Comparison of ENCODE assay signal across 29 cellular contexts in the genomic region with DNA sequence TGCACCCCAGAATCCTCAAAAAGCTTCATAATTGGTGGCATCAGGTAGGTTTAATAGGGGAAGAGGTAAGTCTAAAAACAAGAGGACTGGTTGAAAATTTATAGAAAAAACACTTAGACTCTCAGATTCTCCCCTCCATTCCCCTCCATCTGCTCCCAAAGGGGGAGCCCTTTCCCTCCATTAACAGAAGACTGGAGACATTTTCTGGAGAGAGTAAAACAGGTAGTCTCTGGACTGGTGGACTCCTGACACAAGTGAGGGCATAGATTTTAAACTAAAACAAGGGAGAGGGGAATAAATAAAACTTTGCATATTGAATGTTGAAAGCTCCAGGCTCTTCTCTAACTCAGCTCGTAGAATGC. TPM values are rescaled to one million over a fixed set of nuclear protein-coding genes. Genes with fewer than 3 reads are reported as not detected.
DNase-seq lines count a peak whose midpoint lies in the region; ATAC-seq, FAIRE-seq and TF ChIP-seq lines count a peak whose summit lies in the region.
"Had no signal": no experiment of that assay in that cellular context is flagged by ENCODE, and none has a peak within 500 bp of the region (broad histone marks: within the 10 kb centered on the region; RNA-seq: fewer than 3 reads in every experiment).

No MANE protein-coding gene starts in this region.

- peaks cover 36% of the 10 kb centered on the region for H3K4me1 Mint-ChIP-seq in astrocyte (ENCODE audit: low read depth, unreplicated experiment)
- H3K4me1 Mint-ChIP-seq: stimulated activated effector memory CD8-positive, alpha-beta T cell treated with anti-CD3 and anti-CD28 coated beads, Interleukin-12 subunit alpha, Interleukin-12 subunit beta, amount 100 ng/mL, for 72 hours had no signal

- no peak for TF ChIP-seq RAD21 in SK-N-SH (IDR thresholded peaks at IDR 0.05; ENCODE audit: low read length)

- peak overlapping the region; percentile 76 for H3K9ac ChIP-seq in SK-N-SH
- peak overlapping the region; percentile 61 for H3K9ac ChIP-seq in astrocyte (ENCODE audit: low read length)

- no peak overlapping the region for H3K4me3 ChIP-seq in SK-N-SH (ENCODE audit: low read depth in 2 of 2, low read length in 1 of 2)
- H3K4me3 ChIP-seq in astrocyte (ENCODE audit: insufficient read depth, low read depth, low read length), result no peak overlapping the region
- no peak overlapping the region for H3K4me3 ChIP-seq in fibroblast of pulmonary artery (replicated peaks; ENCODE audit: low read depth, low read length)
- H3K4me3 ChIP-seq in thoracic aorta, result no peak overlapping the region
- no peak overlapping the region for H3K4me3 ChIP-seq in pancreas
- H3K4me3 ChIP-seq: colonic mucosa, skin epidermis, testis had no signal

- no peak overlapping the region for H3K4me3 Mint-ChIP-seq in astrocyte (ENCODE audit: unreplicated experiment)
- H3K4me3 Mint-ChIP-seq: activated naive CD4-positive, alpha-beta T cell treated with anti-CD3 and anti-CD28 coated beads for 36 hours; activated T-cell treated with anti-CD3 and anti-CD28 coated beads, Interleukin-2, amount 50 U/mL, for 72 hours; mesothelial cell of epicardium; nephron; stimulated activated effector memory CD8-positive, alpha-beta T cell treated with anti-CD3 and anti-CD28 coated beads, Interleukin-12 subunit alpha, Interleukin-12 subunit beta, amount 100 ng/mL, for 72 hours; T-helper 1 cell treated with Interleukin-12 subunit alpha and Interleukin-12 subunit beta and Interleukin-4 antibody, amounts not matched to agents 30 μg/mL and 1 μg/mL, for 36 hours had no signal

- H3K79me2 ChIP-seq in SK-N-SH (ENCODE audit: insufficient read depth), result peaks cover 86% of the 10 kb centered on the region
- peaks cover 78% of the 10 kb centered on the region for H3K79me2 ChIP-seq in astrocyte (ENCODE audit: insufficient read depth, low read length)

- no peak overlapping the region for H2AFZ ChIP-seq in SK-N-SH (ENCODE audit: low read depth)
- H2AFZ ChIP-seq in astrocyte (ENCODE audit: low read depth, low read length), result no peak overlapping the region

- TF ChIP-seq EP300 in SK-N-SH (IDR thresholded peaks at IDR 0.05; ENCODE audit: borderline replicate concordance in 1 of 2, low read depth in 1 of 2, low read length in 1 of 2), result no peak; a peak in 1 of 4 replicates

- peaks cover 0 to 23% of the 10 kb centered on the region in 2 experiments for H3K36me3 ChIP-seq in SK-N-SH (replicated peaks in 1 of 2; ENCODE audit: control insufficient read depth in 1 of 2, insufficient read depth in 2 of 2, low read length in 1 of 2)
- H3K36me3 ChIP-seq in astrocyte (ENCODE audit: insufficient read depth, low read length), result no peaks in the 10 kb centered on the region
- H3K36me3 ChIP-seq in thoracic aorta, result no peaks in the 10 kb centered on the region
- no peaks in the 10 kb centered on the region for H3K36me3 ChIP-seq in pancreas
- H3K36me3 ChIP-seq: colonic mucosa had no signal

- peak overlapping the region; percentile 92 for H3K27ac Mint-ChIP-seq in astrocyte (ENCODE audit: unreplicated experiment)
- H3K27ac Mint-ChIP-seq: activated naive CD4-positive, alpha-beta T cell treated with anti-CD3 and anti-CD28 coated beads for 36 hours; activated T-cell treated with anti-CD3 and anti-CD28 coated beads, Interleukin-2, amount 50 U/mL, for 72 hours; progenitor cell of endocrine pancreas; stimulated activated effector memory CD8-positive, alpha-beta T cell treated with anti-CD3 and anti-CD28 coated beads, Interleukin-12 subunit alpha, Interleukin-12 subunit beta, amount 100 ng/mL, for 72 hours; T-helper 1 cell treated with Interleukin-12 subunit alpha and Interleukin-12 subunit beta and Interleukin-4 antibody, amounts not matched to agents 30 μg/mL and 1 μg/mL, for 36 hours had no signal

- FAIRE-seq in astrocyte (lab: Jason Lieb, UNC), result no peak
- FAIRE-seq in pancreas (lab: Jason Lieb, UNC), result no peak

- no peaks in the 10 kb centered on the region for H3K9me3 ChIP-seq in SK-N-SH
- no peaks in the 10 kb centered on the region for H3K9me3 ChIP-seq in astrocyte (ENCODE audit: insufficient read depth, low read depth, low read length)
- H3K9me3 ChIP-seq in thoracic aorta, result peaks cover 9% of the 10 kb centered on the region
- H3K9me3 ChIP-seq in pancreas, result no peaks in the 10 kb centered on the region
- H3K9me3 ChIP-seq: colonic mucosa, testis had no signal

- 86% methylated on average over 1 of the region's 1 CpG for WGBS in SK-N-SH (ENCODE audit: low lambda C conversion rate)
- WGBS in pancreas, 2 donors, result 90 to 95% methylated on average over 1 of the region's 1 CpG

- peaks cover under 1 to 57% of the 10 kb centered on the region in 2 experiments for H3K4me1 ChIP-seq in SK-N-SH (ENCODE audit: control insufficient read depth in 1 of 2, insufficient read depth in 2 of 2, low read depth in 1 of 2, low read length in 1 of 2)
- peaks cover 44% of the 10 kb centered on the region for H3K4me1 ChIP-seq in astrocyte (ENCODE audit: insufficient read depth, low read length)
- peaks cover 55 to 84% of the 10 kb centered on the region in 2 donors for H3K4me1 ChIP-seq in thoracic aorta (ENCODE audit: control insufficient read depth in 1 of 2, low read depth in 2 of 2)
- no peaks in the 10 kb centered on the region for H3K4me1 ChIP-seq in pancreas
- H3K4me1 ChIP-seq: Caco-2, colonic mucosa had no signal

- ATAC-seq in SK-N-SH treated with all-trans-retinoic acid at 6 μM for 48 hours (no peak), thoracic aorta (ENCODE audit: insufficient number of reproducible peaks, low FRiP score, low read depth) (no peak), pancreas (no peak)
- ATAC-seq: activated T-cell treated with anti-CD3 and anti-CD28 coated beads, Interleukin-2, amount 50 U/mL, for 72 hours; PC-3; stimulated activated effector memory CD8-positive, alpha-beta T cell treated with anti-CD3 and anti-CD28 coated beads, Interleukin-12 subunit alpha, Interleukin-12 subunit beta, amount 100 ng/mL, for 72 hours had no signal

- DNase-seq in SK-N-SH (no peak), astrocyte (ENCODE audit: low read depth) (no peak), fibroblast of pulmonary artery (ENCODE audit: low read depth) (no peak), thoracic aorta (ENCODE audit: low spot score) (no peak), pancreas (no peak), DMS114 treated with DMSO at 0.1 percent for 48 hours (lab: John Stamatoyannopoulos, UW; ENCODE audit: unreplicated experiment) (no peak)
- no peak for DNase-seq in activated CD4-positive, CD25-positive, alpha-beta regulatory T cell (lab: John Stamatoyannopoulos, UW)
- DNase-seq: 8988T; activated CD4-positive, alpha-beta T cell treated with anti-CD3 and anti-CD28 coated beads for 4 hours; activated naive CD4-positive, alpha-beta T cell treated with anti-CD3 and anti-CD28 coated beads for 36 hours; activated T-cell treated with anti-CD3 and anti-CD28 coated beads, Interleukin-2, amount 50 U/mL, for 72 hours; amygdala; Caco-2; colonic mucosa; head of caudate nucleus; NCI-H1092 treated with DMSO at 0.1 percent for 48 hours; NCI-H2029; NCI-H345; PC-3; SIG-M5; stimulated activated CD4-positive, alpha-beta T cell treated with anti-CD3 and anti-CD28 coated beads, Interleukin-2, amount 100 ng/mL, for 24 hours had no signal

- H3K9me2 ChIP-seq in SK-N-SH, result no peaks in the 10 kb centered on the region

- H3K4me2 ChIP-seq in SK-N-SH (no peak overlapping the region), astrocyte (ENCODE audit: low read length) (peak overlapping the region; percentile 45)

- peaks cover 88% of the 10 kb centered on the region for H3F3A ChIP-seq in SK-N-SH (replicated peaks; ENCODE audit: insufficient read depth)

- intact Hi-C loops in pancreas (cut with DNase I), result no loop called here

- H4K20me1 ChIP-seq in SK-N-SH (ENCODE audit: insufficient read depth) (no peaks in the 10 kb centered on the region), astrocyte (ENCODE audit: insufficient read depth, low read length) (no peaks in the 10 kb centered on the region)

- peaks cover 2% of the 10 kb centered on the region for H3K9me3 Mint-ChIP-seq in astrocyte (ENCODE audit: unreplicated experiment)

- peak; percentile 45 for TF ChIP-seq CTCF in SK-N-SH (IDR thresholded peaks at IDR 0.05)
- TF ChIP-seq CTCF in astrocyte (IDR thresholded peaks at IDR 0.05; ENCODE audit: insufficient read depth, low read depth, low read length), result no peak
- peak; percentile 29 for TF ChIP-seq CTCF in fibroblast of pulmonary artery (IDR thresholded peaks at IDR 0.05; ENCODE audit: low read length, missing control alignments)
- TF ChIP-seq CTCF in thoracic aorta (IDR thresholded peaks at IDR 0.05), result no peak
- TF ChIP-seq CTCF in pancreas (IDR thresholded peaks at IDR 0.05), result no peak

- H3K27me3 ChIP-seq in SK-N-SH (ENCODE audit: insufficient read depth) (no peaks in the 10 kb centered on the region), astrocyte (ENCODE audit: insufficient read depth, low read length) (no peaks in the 10 kb centered on the region), thoracic aorta (replicated peaks; ENCODE audit: insufficient read depth) (no peaks in the 10 kb centered on the region), pancreas (no peaks in the 10 kb centered on the region)
- H3K27me3 ChIP-seq: colonic mucosa, testis had no signal

- POLR2A ChIA-PET in SK-N-SH (lab: Yijun Ruan, JAX), result no interaction called here

- no peaks in the 10 kb centered on the region for H3K27me3 Mint-ChIP-seq in astrocyte (ENCODE audit: low read depth, unreplicated experiment)
- H3K27me3 Mint-ChIP-seq: progenitor cell of endocrine pancreas had no signal

- H3K36me3 Mint-ChIP-seq in astrocyte (ENCODE audit: low read depth, unreplicated experiment), result peaks cover 10% of the 10 kb centered on the region
- H3K36me3 Mint-ChIP-seq: stimulated activated effector memory CD8-positive, alpha-beta T cell treated with anti-CD3 and anti-CD28 coated beads, Interleukin-12 subunit alpha, Interleukin-12 subunit beta, amount 100 ng/mL, for 72 hours had no signal

- H3K27ac ChIP-seq in SK-N-SH (ENCODE audit: low read depth in 2 of 2, low read length in 1 of 2), result peak overlapping the region; percentile 36 to 99; a peak in 3 of 4 replicates
- H3K27ac ChIP-seq in astrocyte (ENCODE audit: low read depth, low read length), result peak overlapping the region; percentile 89
- H3K27ac ChIP-seq in thoracic aorta, result peak overlapping the region; percentile 86 to 88
- H3K27ac ChIP-seq in pancreas, result no peak overlapping the region
- H3K27ac ChIP-seq: colonic mucosa, testis had no signal

- CTCF ChIA-PET in SK-N-SH (lab: Yijun Ruan, JAX), result interaction anchor here (0.9 to 26.9 kb wide), 7 partner anchors 18 to 262 kb away, joined by 3 to 827 read pairs (median 3); no protein-coding TSS in a partner anchor

TF ChIP-seq in SK-N-SH, 30 proteins besides CTCF, POLR2A, EP300 and RAD21 (continues in another document):
- TF ChIP-seq YY1 (IDR thresholded peaks at IDR 0.05; ENCODE audit: low read depth), result 0 out of 2 replicates have a peak, but pooled peaks have one; percentile 12

TF ChIP-seq in SK-N-SH treated with all-trans-retinoic acid at 6 μM for 48 hours, 23 proteins besides CTCF, POLR2A, EP300 and RAD21:
- TF ChIP-seq PPARA (CRISPR knock-in tag; IDR thresholded peaks at IDR 0.05; ENCODE audit: borderline replicate concordance), result no peak
TF ChIP-seq in SK-N-SH treated with all-trans-retinoic acid at 6 μM for 48 hours: peak in this region for 0.

RNA-seq across cellular contexts. Expression of a gene that starts 54.0 kb away (rescaled TPM):
- polyA plus RNA-seq in SK-N-SH (2012; rRNA removed) (24.5 and 30.7 TPM in 2 replicates), pancreas (10 to 100 TPM; 16.3 to 19.6 TPM)
- polyA plus RNA-seq in SK-N-SH (2012; cell fraction: cytosol; rRNA removed), result 17.3 and 21.7 TPM in 2 replicates
- 49.1 and 58.6 TPM in 2 replicates for polyA plus RNA-seq in SK-N-SH (2012; cell fraction: nucleus; rRNA removed)
- total RNA-seq in astrocyte (47.9 and 50.2 TPM in 2 replicates), thoracic aorta (10 to 100 TPM; 21.4 to 32.6 TPM), pancreas (10 to 100 TPM; 12.4 to 21.2 (median 16.0) TPM)

Comparison
In these comparisons a context has a peak if more than half of its experiments do, and no peak if none do; other contexts are left out.
1. H3K27ac ChIP-seq: peak in SK-N-SH (2 of 2), astrocyte (single experiment) and thoracic aorta (2 of 2); none in pancreas (0 of 4).
2. CTCF ChIP-seq: peak in SK-N-SH (single experiment) and fibroblast of pulmonary artery (single experiment); none in astrocyte (single experiment), thoracic aorta (single experiment) and pancreas (0 of 4).